ENCODE assay signal across 8 cellular contexts in the genomic region with DNA sequence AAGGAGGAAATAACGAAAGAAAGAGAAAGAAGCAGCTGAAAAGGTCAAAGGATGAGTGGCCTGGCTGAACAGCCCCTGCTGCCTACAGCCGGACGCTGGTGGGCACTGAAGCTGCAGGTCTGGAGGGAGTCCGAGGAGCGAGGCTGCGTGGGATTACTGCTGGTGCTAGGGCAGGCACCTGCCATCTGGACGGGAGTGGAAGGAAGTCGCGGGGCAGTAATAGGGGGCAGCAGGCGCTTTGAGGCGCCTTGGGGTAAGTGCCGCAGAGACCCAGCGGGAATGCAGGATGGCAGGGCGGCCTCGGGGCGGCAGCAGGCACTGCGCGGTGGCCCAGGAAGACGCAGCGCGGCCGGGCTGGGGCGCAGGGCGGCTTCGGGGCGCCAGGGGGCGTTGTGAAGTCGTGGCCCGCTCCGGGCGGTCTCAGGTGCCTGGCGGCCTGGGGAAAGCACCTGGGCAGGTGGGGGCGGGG. TPM values are rescaled to one million over a fixed set of nuclear protein-coding genes. Genes with fewer than 3 reads are reported as not detected.
DNase-seq lines count a peak whose midpoint lies in the region; ATAC-seq and TF ChIP-seq lines count a peak whose summit lies in the region.

No MANE protein-coding gene starts in this region.

- peaks cover 5% of the 10 kb centered on the region for H3K4me1 Mint-ChIP-seq in chondrocyte (ENCODE audit: low read depth)

- no peaks in the 10 kb centered on the region for H3K36me3 Mint-ChIP-seq in chondrocyte (ENCODE audit: low read depth)

- intact Hi-C loops in left colon (cut with DNase I, micrococcal nuclease): loop anchor here (5.0 to 10.0 kb wide), 2 partner anchors 253 to 255 kb away; no protein-coding TSS in a partner anchor

- peak; percentile 91 for TF ChIP-seq CTCF in chondrocyte (IDR thresholded peaks at IDR 0.05)

- H3K9me3 Mint-ChIP-seq in chondrocyte (ENCODE audit: low read depth): no peaks in the 10 kb centered on the region

- H3K4me3 Mint-ChIP-seq in chondrocyte (ENCODE audit: unreplicated experiment): peak overlapping the region; percentile 56

- DNase-seq in SHP77 (lab: John Stamatoyannopoulos, UW) (peak; percentile 22 to 26), SHP77 treated with DMSO at 0.1 percent for 48 hours (lab: John Stamatoyannopoulos, UW) (no peak), NCI-H2171 treated with DMSO at 0.1 percent for 48 hours (lab: John Stamatoyannopoulos, UW) (peak; percentile 92), chondrocyte (ENCODE audit: low spot score) (no peak), left colon (peak; percentile 79 to 91)
- peak; percentile 25 to 53 for DNase-seq in activated CD4-positive, alpha-beta T cell treated with anti-CD3 and anti-CD28 coated beads for 4 hours
- peak; percentile 71 for DNase-seq in stimulated activated CD4-positive, alpha-beta T cell treated with anti-CD3 and anti-CD28 coated beads, Interleukin-4, amount 100 ng/mL, for 1 hour

- no peak overlapping the region for H3K27ac Mint-ChIP-seq in chondrocyte (ENCODE audit: unreplicated experiment)

- peak; percentile 68 for ATAC-seq in HG03060 (IDR thresholded peaks at IDR 0.05; ENCODE audit: low read depth, unreplicated experiment)
- ATAC-seq in left colon: peak; percentile 98

- H3K27me3 Mint-ChIP-seq in chondrocyte (ENCODE audit: low read depth): peaks cover 60% of the 10 kb centered on the region

RNA-seq across cellular contexts. Expression of gene SCNN1G, which starts 0.3 kb away (rescaled TPM):
- total RNA-seq in chondrocyte (not detected in 3 replicates), left colon (10 to 100 TPM in 1 of 2 donors, 1 to 10 TPM in 1; 4.9 to 90.3 TPM)

RNA-seq across cellular contexts. Expression of gene USP31, which starts 33.0 kb away (rescaled TPM):
- total RNA-seq in chondrocyte (8.7 to 9.3 TPM (median 8.7 TPM) in 3 replicates), left colon (1 to 10 TPM; 5.8 to 7.5 TPM)

Comparison
In these comparisons a context has a peak if more than half of its experiments do, and no peak if none do; other contexts are left out.
1. DNase-seq: peak in SHP77 (2 of 2), NCI-H2171 treated with DMSO at 0.1 percent for 48 hours (single experiment), activated CD4-positive, alpha-beta T cell treated with anti-CD3 and anti-CD28 coated beads for 4 hours (2 of 2), left colon (2 of 2) and stimulated activated CD4-positive, alpha-beta T cell treated with anti-CD3 and anti-CD28 coated beads, Interleukin-4, amount 100 ng/mL, for 1 hour (single experiment); none in SHP77 treated with DMSO at 0.1 percent for 48 hours (single experiment) and chondrocyte (single experiment).